In the genomic region with DNA sequence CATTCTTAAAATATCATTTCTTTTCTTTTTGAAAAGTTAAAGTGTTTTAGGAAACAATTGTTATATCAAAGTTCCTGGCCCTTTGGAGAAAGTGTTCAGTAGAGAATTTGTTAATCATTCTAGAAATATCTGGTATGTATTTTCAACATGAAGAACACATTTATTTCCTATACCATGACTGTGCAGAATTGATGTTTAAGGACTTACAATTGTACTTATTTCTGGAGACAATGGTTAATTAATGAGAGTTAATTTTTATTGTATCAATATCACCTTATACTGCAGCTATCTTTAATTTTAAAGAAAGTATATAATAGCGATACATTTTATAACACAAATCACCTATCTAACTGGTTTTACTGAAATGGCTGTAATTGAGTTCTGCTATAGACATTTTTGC, we compare ENCODE assay signal across 22 cellular contexts.
A peak's percentile ranks its signal among the peaks of the same experiment; 100 is the strongest.
DNase-seq lines count a peak whose midpoint lies in the region; FAIRE-seq and TF ChIP-seq lines count a peak whose summit lies in the region.
"Had no signal": no experiment of that assay in that cellular context is flagged by ENCODE, and none has a peak within 500 bp of the region (broad histone marks: within the 10 kb centered on the region; RNA-seq: fewer than 3 reads in every experiment).

No MANE protein-coding gene starts in this region.

- no peak overlapping the region for H3K4me3 ChIP-seq in neural progenitor cell
- H3K4me3 ChIP-seq: BLaER1 treated with 17β-estradiol and CSF1 and Interleukin-3, amounts not matched to agents 10 nM and 100 nM; HAP-1 had no signal

- in situ Hi-C loops in ACHN (cut with HindIII; ENCODE audit: low pct_ligation_motif_present, low pct_unique_long_range_greater_than_20kb, low sequenced_read_pairs) = no loop called here

- H2AFZ ChIP-seq in neural progenitor cell (replicated peaks) = no peak overlapping the region

- H3K27ac ChIP-seq in neural progenitor cell = no peak overlapping the region
- H3K27ac ChIP-seq: BLaER1 treated with 17β-estradiol and CSF1 and Interleukin-3, amounts not matched to agents 10 nM and 100 nM had no signal

- H3K79me2 ChIP-seq in neural progenitor cell (ENCODE audit: low read depth) = no peaks in the 10 kb centered on the region

- no peak for TF ChIP-seq CTCF in brain (conservative IDR thresholded peaks at IDR 0.05)
- no peak for TF ChIP-seq CTCF in neural progenitor cell (IDR thresholded peaks at IDR 0.05)

- no peak for DNase-seq in neural progenitor cell (ENCODE audit: low spot score)
- DNase-seq in NCI-H1436 (lab: John Stamatoyannopoulos, UW) = no peak
- no peak for DNase-seq in inferior parietal cortex (ENCODE audit: extremely low spot score)
- DNase-seq in ACHN = no peak
- DNase-seq: AML-193; BE2C; CD4-positive, alpha-beta T cell; CD8-positive, alpha-beta memory T cell; DMS 273 treated with DMSO at 0.1 percent for 48 hours; DMS79; EL; GF-D8; GOT3; HFFc6 had no signal

- no peaks in the 10 kb centered on the region for H3K9me3 ChIP-seq in neural progenitor cell (ENCODE audit: low read depth)
- H3K9me3 ChIP-seq: BE2C; BLaER1 treated with 17β-estradiol and CSF1 and Interleukin-3, amounts not matched to agents 10 nM and 100 nM; HAP-1 had no signal

- no peaks in the 10 kb centered on the region for H3F3A ChIP-seq in neural progenitor cell (ENCODE audit: low read depth)

- H3K27me3 Mint-ChIP-seq in brain = peaks cover 14% of the 10 kb centered on the region
- peaks cover 11% of the 10 kb centered on the region for H3K27me3 Mint-ChIP-seq in neural progenitor cell (ENCODE audit: insufficient read depth, low read depth)

- H3K4me3 Mint-ChIP-seq in brain (peak overlapping the region in 3 of 5 experiments; percentile 33 to 54 (median 39)), neural progenitor cell (no peak overlapping the region)
- H3K4me3 Mint-ChIP-seq: CD14-positive monocyte; CD4-positive, alpha-beta T cell; CD8-positive, alpha-beta memory T cell; HFFc6 had no signal

- no peaks in the 10 kb centered on the region for H4K20me1 ChIP-seq in neural progenitor cell (ENCODE audit: low read depth)

- peaks cover 0 to 2% (median 0%) of the 10 kb centered on the region in 5 experiments for H3K9me3 Mint-ChIP-seq in brain
- peaks cover 4% of the 10 kb centered on the region for H3K9me3 Mint-ChIP-seq in neural progenitor cell
- H3K9me3 Mint-ChIP-seq: CD4-positive, alpha-beta T cell; CD8-positive, alpha-beta memory T cell; HFFc6 had no signal

- no peak overlapping the region for H3K9ac ChIP-seq in neural progenitor cell
- H3K9ac ChIP-seq: BLaER1 treated with 17β-estradiol and CSF1 and Interleukin-3, amounts not matched to agents 10 nM and 100 nM had no signal

- FAIRE-seq in G401.6 (lab: Jason Lieb, UNC) = peak; percentile 41
- FAIRE-seq: D721Med, GM12891, GM18507 had no signal

- peaks cover 48% of the 10 kb centered on the region for H3K4me1 ChIP-seq in neural progenitor cell
- H3K4me1 ChIP-seq: BE2C had no signal

- no peaks in the 10 kb centered on the region for H3K36me3 Mint-ChIP-seq in brain
- H3K36me3 Mint-ChIP-seq in neural progenitor cell = no peaks in the 10 kb centered on the region
- H3K36me3 Mint-ChIP-seq: CD14-positive monocyte; CD8-positive, alpha-beta memory T cell had no signal

- H3K4me2 ChIP-seq in neural progenitor cell = peak overlapping the region; percentile 61
- H3K4me2 ChIP-seq: BLaER1 treated with 17β-estradiol and CSF1 and Interleukin-3, amounts not matched to agents 10 nM and 100 nM had no signal

- H3K36me3 ChIP-seq in neural progenitor cell = no peaks in the 10 kb centered on the region
- H3K36me3 ChIP-seq: BE2C; BLaER1 treated with 17β-estradiol and CSF1 and Interleukin-3, amounts not matched to agents 10 nM and 100 nM; HAP-1 had no signal

- H3K27ac Mint-ChIP-seq in brain (peak overlapping the region in 2 of 5 experiments; percentile 53 to 67), neural progenitor cell (no peak overlapping the region)
- H3K27ac Mint-ChIP-seq: CD4-positive, alpha-beta T cell; CD8-positive, alpha-beta memory T cell; HFFc6 had no signal

- H3K4me1 Mint-ChIP-seq in brain = peaks cover 67% of the 10 kb centered on the region
- H3K4me1 Mint-ChIP-seq in neural progenitor cell = peaks cover 58% of the 10 kb centered on the region
- H3K4me1 Mint-ChIP-seq: CD14-positive monocyte; CD8-positive, alpha-beta memory T cell had no signal

- H3K27me3 ChIP-seq in neural progenitor cell = no peaks in the 10 kb centered on the region
- H3K27me3 ChIP-seq: BLaER1 treated with 17β-estradiol and CSF1 and Interleukin-3, amounts not matched to agents 10 nM and 100 nM had no signal
